8 cellular contexts compared by ENCODE assay signal in genomic region chr3:152268501-152269422, GRCh38. TPM values are rescaled to one million over a fixed set of nuclear protein-coding genes. Genes with fewer than 3 reads are reported as not detected.
DNase-seq lines count a peak whose midpoint lies in the region; ATAC-seq and TF ChIP-seq lines count a peak whose summit lies in the region.

MBNL1 (plus strand) TSS chr3:152268929; CDS start chr3:152300194, 31,265 bp downstream.

- BruUV-seq in PC-9 (replicated peaks; lab: Mats Ljungman, UMichigan), result TSS peak; percentile 67

- intact Hi-C loops in PC-9 (cut with micrococcal nuclease; ENCODE audit: unreplicated experiment), result loop anchor here (1.0 to 10.0 kb wide), 7 partner anchors 91 to 964 kb away; no protein-coding TSS in a partner anchor
- intact Hi-C loops in mucosa of descending colon (cut with DNase I, micrococcal nuclease), result loop anchor here in 1 of 2 donors (5.0 kb wide), 1 partner anchor 66 kb away; no protein-coding TSS in a partner anchor

- peaks cover 53% of the 10 kb centered on the region for H3K4me1 ChIP-seq in PC-9 (replicated peaks; ENCODE audit: insufficient read depth)
- H3K4me1 ChIP-seq in mucosa of descending colon (ENCODE audit: low read depth), result peaks cover 42% of the 10 kb centered on the region

- peaks cover 46% of the 10 kb centered on the region for H3K79me2 ChIP-seq in PC-9 (ENCODE audit: low read depth)

- no peaks in the 10 kb centered on the region for H3K9me3 ChIP-seq in PC-9 (ENCODE audit: insufficient read depth, low read depth)
- H3K9me3 ChIP-seq in mucosa of descending colon, result no peaks in the 10 kb centered on the region

- peak within 1 kb of the TSS; percentile 88 for H2AFZ ChIP-seq in PC-9

- no peak for TF ChIP-seq EP300 in Ishikawa (IDR thresholded peaks at IDR 0.05; ENCODE audit: borderline replicate concordance)

- H3K27ac ChIP-seq in PC-9 (peak within 1 kb of the TSS; percentile 88), epithelial cell of prostate (peak within 1 kb of the TSS; percentile 95)

- peaks cover 15% of the 10 kb centered on the region for H3F3A ChIP-seq in PC-9 (ENCODE audit: insufficient read depth, low read depth)

- no peak for TF ChIP-seq RAD21 in Ishikawa (IDR thresholded peaks at IDR 0.05; ENCODE audit: low read depth)

- H4K20me1 ChIP-seq in PC-9 (ENCODE audit: insufficient read depth), result no peaks in the 10 kb centered on the region

- peak within 1 kb of the TSS; percentile 90 for H3K4me2 ChIP-seq in PC-9

- H3K4me3 ChIP-seq in PC-9, result peak within 1 kb of the TSS; percentile 85
- peak within 1 kb of the TSS; percentile 91 for H3K4me3 ChIP-seq in mucosa of descending colon

- ATAC-seq in GM21528 (IDR thresholded peaks at IDR 0.05; ENCODE audit: low FRiP score, unreplicated experiment) (peak; percentile 78), mucosa of descending colon (peak; percentile 81)

- H3K36me3 ChIP-seq in PC-9 (ENCODE audit: low read depth) (no peaks in the 10 kb centered on the region), mucosa of descending colon (ENCODE audit: low read depth) (no peaks in the 10 kb centered on the region)

- POLR2A ChIA-PET in PC-9 (lab: Charles Lee; ENCODE audit: unreplicated experiment), result interaction anchor here (0.6 to 1.1 kb wide), 15 partner anchors 14 to 594 kb away, joined by 3 to 20 read pairs (median 4); no protein-coding TSS in a partner anchor

- CTCF ChIA-PET in PC-9 (lab: Charles Lee), result interaction anchor here (0.5 to 0.6 kb wide), 5 partner anchors 40 to 353 kb away, joined by 3 to 15 read pairs (median 3); no protein-coding TSS in a partner anchor

- H3K27me3 ChIP-seq in PC-9 (ENCODE audit: insufficient read depth, low read depth), result no peaks in the 10 kb centered on the region

- TF ChIP-seq CTCF in PC-9 (conservative IDR thresholded peaks at IDR 0.05) (no peak), mucosa of descending colon (IDR thresholded peaks at IDR 0.05) (no peak)

- peak; percentile 93 for DNase-seq in DMS 273 (lab: John Stamatoyannopoulos, UW; ENCODE audit: unreplicated experiment)
- peak; percentile 71 to 77 for DNase-seq in PC-9
- DNase-seq in activated T-cell treated with anti-CD3 and anti-CD28 coated beads for 48 hours (ENCODE audit: low read depth), result peak; percentile 78
- no peak for DNase-seq in epithelial cell of prostate (ENCODE audit: low read depth, low spot score)
- peak; percentile 88 to 92 (median 88) for DNase-seq in mucosa of descending colon
- DNase-seq in stimulated activated CD8-positive, alpha-beta memory T cell treated with anti-CD3 and anti-CD28 coated beads, Interleukin-4, amount 100 ng/mL, for 24 hours (ENCODE audit: low read depth), result peak; percentile 70

- H3K9me2 ChIP-seq in PC-9 (ENCODE audit: insufficient read depth), result no peaks in the 10 kb centered on the region

TF ChIP-seq in Ishikawa, 13 proteins besides CTCF, POLR2A, EP300 and RAD21:
- TF ChIP-seq FOXM1 (IDR thresholded peaks at IDR 0.05; ENCODE audit: borderline replicate concordance, low read depth) (no peak), TCF12 (IDR thresholded peaks at IDR 0.05; ENCODE audit: low read depth) (no peak), NFIC (IDR thresholded peaks at IDR 0.05) (no peak), CREB1 (IDR thresholded peaks at IDR 0.05; ENCODE audit: low read depth) (no peak), ZBTB7A (IDR thresholded peaks at IDR 0.05; ENCODE audit: low read depth) (no peak), EGR1 (IDR thresholded peaks at IDR 0.05) (no peak), CEBPB (IDR thresholded peaks at IDR 0.05) (no peak), YY1 (IDR thresholded peaks at IDR 0.05; ENCODE audit: low read depth) (peak; percentile 55; the same call in 1 of the 2 replicates), MAX (IDR thresholded peaks at IDR 0.05) (peak; percentile 91), TAF1 (IDR thresholded peaks at IDR 0.05; ENCODE audit: low read depth) (peak; percentile 58; the same call in 1 of the 2 replicates), REST (IDR thresholded peaks at IDR 0.05; ENCODE audit: low read depth) (no peak), USF1 (IDR thresholded peaks at IDR 0.05) (no peak), TEAD4 (IDR thresholded peaks at IDR 0.05) (peak; percentile 19; the same call in 1 of the 2 replicates)
TF ChIP-seq in Ishikawa: peak in this region for 4.

RNA-seq across cellular contexts. Expression of gene MBNL1, which starts in this region (rescaled TPM):
- total RNA-seq in PC-9 (2021) (122 and 176 TPM in 2 replicates), mucosa of descending colon (100 to 1,000 TPM; 184 to 381 (median 215) TPM)
